Comparison of ENCODE assay signal across 19 cellular contexts in genomic region chr1:184270556-184270955, GRCh38.
DNase-seq lines count a peak whose midpoint lies in the region; ATAC-seq, FAIRE-seq and TF ChIP-seq lines count a peak whose summit lies in the region.
"Had no signal": no experiment of that assay in that cellular context is flagged by ENCODE, and none has a peak within 500 bp of the region (broad histone marks: within the 10 kb centered on the region; RNA-seq: fewer than 3 reads in every experiment).

No MANE protein-coding gene starts in this region.

- BruUV-seq in A673 (replicated peaks; lab: Mats Ljungman, UMichigan), result no TSS peak

- H3K36me3 ChIP-seq in A673 (ENCODE audit: insufficient read depth, low read length, poor library complexity, severe bottlenecking), result no peaks in the 10 kb centered on the region
- H3K36me3 ChIP-seq: esophagus squamous epithelium, upper lobe of right lung had no signal

- no peak for TF ChIP-seq POLR2A in H54 (IDR thresholded peaks at IDR 0.05; ENCODE audit: low read depth, low read length)

- intact Hi-C loops in A673 (cut with micrococcal nuclease; ENCODE audit: unreplicated experiment), result no loop called here

- no peak for ATAC-seq in GM18517 (IDR thresholded peaks at IDR 0.05; ENCODE audit: unreplicated experiment)
- ATAC-seq: activated CD4-positive, CD25-positive, alpha-beta regulatory T cell treated with anti-CD3 and anti-CD28 coated beads, Interleukin-2, amount 50 U/mL, for 24 hours; naive thymus-derived CD4-positive, alpha-beta T cell; upper lobe of right lung had no signal

- no peak overlapping the region for H3K27ac ChIP-seq in A673 (ENCODE audit: low read depth, low read length, poor library complexity, severe bottlenecking)
- H3K27ac ChIP-seq: esophagus squamous epithelium, upper lobe of right lung had no signal

- peak; percentile 28 for DNase-seq in A673 (ENCODE audit: low spot score)
- no peak for DNase-seq in H54 (ENCODE audit: insufficient read length, low spot score)
- DNase-seq in choroid plexus epithelial cell (ENCODE audit: low read depth), result peak; percentile 26
- peak; percentile 12 for DNase-seq in left kidney (ENCODE audit: low read depth, low spot score)
- DNase-seq in NCI-H187 (lab: John Stamatoyannopoulos, UW), result no peak
- DNase-seq in NCI-H1048 (lab: John Stamatoyannopoulos, UW), result no peak
- DNase-seq in NCI-H146 treated with DMSO at 0.1 percent for 48 hours (lab: John Stamatoyannopoulos, UW; ENCODE audit: unreplicated experiment), result no peak
- DNase-seq: activated naive CD8-positive, alpha-beta T cell treated with anti-CD3 and anti-CD28 coated beads, Interleukin-2, amount 10 ng/mL, durations not matched to agents 7 days and 5 days; esophagus squamous epithelium; naive thymus-derived CD4-positive, alpha-beta T cell; NCI-H2029; NCI-H446 treated with DMSO at 0.1 percent for 48 hours; RPMI8226; stimulated activated CD4-positive, alpha-beta T cell treated with anti-CD3 and anti-CD28 coated beads, Interleukin-2, amount 100 ng/mL, for 48 hours; upper lobe of right lung had no signal

- no peaks in the 10 kb centered on the region for H3K4me1 ChIP-seq in A673 (ENCODE audit: insufficient read depth, low read length, poor library complexity, severe bottlenecking)
- H3K4me1 ChIP-seq: esophagus squamous epithelium, upper lobe of right lung had no signal

- no peaks in the 10 kb centered on the region for H3K27me3 ChIP-seq in A673 (replicated peaks; ENCODE audit: insufficient read depth, low read depth, low read length, poor library complexity)
- H3K27me3 ChIP-seq: upper lobe of right lung had no signal

- H3K4me3 ChIP-seq in A673 (ENCODE audit: low read depth, low read length, poor library complexity, severe bottlenecking) (no peak overlapping the region), choroid plexus epithelial cell (ENCODE audit: low read depth, low read length) (no peak overlapping the region)
- H3K4me3 ChIP-seq: esophagus squamous epithelium, upper lobe of right lung had no signal

- peak; percentile 55 for FAIRE-seq in H54 (lab: Jason Lieb, UNC)
- FAIRE-seq: A204.1, GM12891 had no signal

- POLR2A ChIA-PET in A673 (lab: Charles Lee; ENCODE audit: low non-redundant PET), result no interaction called here

- no peak for TF ChIP-seq CTCF in A673 (conservative IDR thresholded peaks at IDR 0.05; ENCODE audit: low read depth, low read length)
- no peak for TF ChIP-seq CTCF in choroid plexus epithelial cell (conservative IDR thresholded peaks at IDR 0.05; ENCODE audit: low read depth, low read length)

- H3K9me3 ChIP-seq in A673 (ENCODE audit: low read depth, low read length, poor library complexity, severe bottlenecking), result no peaks in the 10 kb centered on the region
- H3K9me3 ChIP-seq: esophagus squamous epithelium, upper lobe of right lung had no signal

- CTCF ChIA-PET in A673 (lab: Charles Lee), result interaction anchor here (0.6 kb wide), 1 partner anchor 185 kb away, joined by 3 read pairs; no protein-coding TSS in a partner anchor

Comparison
In these comparisons a context has a peak if more than half of its experiments do, and no peak if none do; other contexts are left out.
1. DNase-seq: peak in A673 (single experiment), choroid plexus epithelial cell (single experiment) and left kidney (single experiment); none in H54 (single experiment), NCI-H187 (0 of 2), NCI-H1048 (single experiment) and NCI-H146 treated with DMSO at 0.1 percent for 48 hours (single experiment).